Comparison of ENCODE assay signal across 21 cellular contexts in genomic region chr18:45009766-45010165, GRCh38.
A peak's percentile ranks its signal among the peaks of the same experiment; 100 is the strongest.
DNase-seq lines count a peak whose midpoint lies in the region; ATAC-seq, FAIRE-seq and TF ChIP-seq lines count a peak whose summit lies in the region.
"Had no signal": no experiment of that assay in that cellular context is flagged by ENCODE, and none has a peak within 500 bp of the region (broad histone marks: within the 10 kb centered on the region; RNA-seq: fewer than 3 reads in every experiment).

No MANE protein-coding gene starts in this region.

- no peak for FAIRE-seq in H1 (lab: Jason Lieb, UNC)
- FAIRE-seq: small intestine had no signal

- no peak overlapping the region for H3K4ac ChIP-seq in H1 (replicated peaks; ENCODE audit: insufficient read length, low read depth, low read length)

- no peak for TF ChIP-seq RAD21 in H1 (IDR thresholded peaks at IDR 0.05 in 1 of 2, conservative IDR thresholded peaks at IDR 0.05 in 1 of 2; ENCODE audit: low read depth in 2 of 2, low read length in 2 of 2)

- no peak overlapping the region for H3K4me3 Mint-ChIP-seq in activated CD4-positive, alpha-beta T cell treated with anti-CD3 and anti-CD28 coated beads for 36 hours
- H3K4me3 Mint-ChIP-seq: mesothelial cell of epicardium, neural crest cell, WTC11 had no signal

- no peaks in the 10 kb centered on the region for H3K9me2 ChIP-seq in PC-3 (replicated peaks; ENCODE audit: low read length)

- peak; percentile 51 for DNase-seq in Jurkat, Clone E6-1 (ENCODE audit: low read depth, low spot score)
- DNase-seq in H1 (ENCODE audit: low read depth in 1 of 2, low spot score in 2 of 2): no peak
- DNase-seq in renal cortical epithelial cell (ENCODE audit: low read depth): peak; percentile 60
- no peak for DNase-seq in activated CD4-positive, alpha-beta T cell treated with anti-CD3 and anti-CD28 coated beads for 36 hours
- DNase-seq in PC-3: no peak
- DNase-seq in NCI-H774 (lab: John Stamatoyannopoulos, UW): no peak
- DNase-seq: activated CD4-positive, alpha-beta T cell treated with anti-CD3 and anti-CD28 coated beads, Interleukin-2, amount 50 U/mL, for 48 hours; activated naive CD4-positive, alpha-beta T cell; aorta; colonic mucosa; glutamatergic neuron; KG1; NCI-H1930; psoas muscle; small intestine had no signal

- H3K27me3 Mint-ChIP-seq in activated CD4-positive, alpha-beta T cell treated with anti-CD3 and anti-CD28 coated beads for 36 hours: no peaks in the 10 kb centered on the region

- no peak overlapping the region for H3K4me2 ChIP-seq in H1 (ENCODE audit: insufficient read depth in 1 of 2, low read depth in 2 of 2, low read length in 2 of 2)
- no peak overlapping the region for H3K4me2 ChIP-seq in PC-3 (ENCODE audit: low read length)

- no peak overlapping the region for H3K23ac ChIP-seq in H1 (ENCODE audit: insufficient read length)

- H3K27me3 ChIP-seq in H1 (replicated peaks in 1 of 4; ENCODE audit: control insufficient read depth in 3 of 4, extremely low read depth in 1 of 4, insufficient read depth in 3 of 4, low read length in 3 of 4) (no peaks in the 10 kb centered on the region), PC-3 (ENCODE audit: low read length) (no peaks in the 10 kb centered on the region)
- H3K27me3 ChIP-seq: colonic mucosa, upper lobe of left lung had no signal

- H3K79me2 ChIP-seq in H1 (ENCODE audit: control insufficient read depth in 1 of 2, insufficient read depth in 2 of 2, low read length in 2 of 2) (no peaks in the 10 kb centered on the region), PC-3 (ENCODE audit: low read length) (no peaks in the 10 kb centered on the region)

- 0 out of 2 replicates have a peak overlapping the region, but pooled peaks have one; percentile 25 for H2BK20ac ChIP-seq in H1 (ENCODE audit: low read length)

- no peak overlapping the region for H3K9ac ChIP-seq in H1 (replicated peaks in 1 of 4; ENCODE audit: extremely low read depth in 1 of 4, low read depth in 3 of 4, low read length in 3 of 4)
- H3K9ac ChIP-seq in PC-3 (ENCODE audit: low read length): no peak overlapping the region

- no peak overlapping the region for H3K14ac ChIP-seq in H1 (ENCODE audit: insufficient read length)

- no peak overlapping the region for H3K4me3 ChIP-seq in Jurkat, Clone E6-1 (ENCODE audit: low read length)
- no peak overlapping the region for H3K4me3 ChIP-seq in H1 (ENCODE audit: extremely low read depth in 1 of 4, insufficient read depth in 2 of 4, low read depth in 3 of 4, low read length in 4 of 4)
- no peak overlapping the region for H3K4me3 ChIP-seq in PC-3 (ENCODE audit: low read length)
- H3K4me3 ChIP-seq: colonic mucosa, psoas muscle, SK-N-MC, upper lobe of left lung had no signal

- no peak overlapping the region for H3K56ac ChIP-seq in H1 (replicated peaks; ENCODE audit: insufficient read length, low read depth, low read length)

- TF ChIP-seq POLR2A in H1 (IDR thresholded peaks at IDR 0.05; ENCODE audit: control extremely low read depth in 1 of 2, low read depth in 2 of 2, low read length in 2 of 2): no peak

- no peaks in the 10 kb centered on the region for H3K9me3 Mint-ChIP-seq in activated CD4-positive, alpha-beta T cell treated with anti-CD3 and anti-CD28 coated beads for 36 hours (ENCODE audit: low read depth)
- H3K9me3 Mint-ChIP-seq: neural crest cell had no signal

- TF ChIP-seq EP300 in H1 (IDR thresholded peaks at IDR 0.05; ENCODE audit: borderline replicate concordance in 1 of 2, low read depth in 2 of 2, low read length in 2 of 2): no peak

- H3K36me3 ChIP-seq in H1 (ENCODE audit: control insufficient read depth in 2 of 4, insufficient read depth in 4 of 4, low read length in 3 of 4) (no peaks in the 10 kb centered on the region), PC-3 (ENCODE audit: low read depth, low read length) (no peaks in the 10 kb centered on the region)
- H3K36me3 ChIP-seq: colonic mucosa, upper lobe of left lung had no signal

- H4K20me1 ChIP-seq in H1 (replicated peaks in 1 of 2; ENCODE audit: control insufficient read depth in 1 of 2, insufficient read depth in 2 of 2, low read length in 2 of 2) (no peaks in the 10 kb centered on the region), PC-3 (ENCODE audit: low read length) (no peaks in the 10 kb centered on the region)

- H3K4me1 Mint-ChIP-seq in activated CD4-positive, alpha-beta T cell treated with anti-CD3 and anti-CD28 coated beads for 36 hours: peaks cover 14% of the 10 kb centered on the region

- no peak overlapping the region; the same call in 1 of the 2 replicates for H2BK15ac ChIP-seq in H1 (ENCODE audit: low read length)

- no peaks in the 10 kb centered on the region for H3F3A ChIP-seq in PC-3 (ENCODE audit: low read length, unreplicated experiment)

- H2BK5ac ChIP-seq in H1 (ENCODE audit: low read depth, low read length): 0 out of 2 replicates have a peak overlapping the region, but pooled peaks have one; percentile 19

- ATAC-seq in GM18511 (IDR thresholded peaks at IDR 0.05; ENCODE audit: unreplicated experiment) (peak; percentile 48), PC-3 (no peak)
- no peak for ATAC-seq in activated CD4-positive, alpha-beta T cell treated with anti-CD3 and anti-CD28 coated beads for 36 hours
- ATAC-seq: WTC11 had no signal

- H3K36me3 Mint-ChIP-seq in activated CD4-positive, alpha-beta T cell treated with anti-CD3 and anti-CD28 coated beads for 36 hours (ENCODE audit: low read depth): no peaks in the 10 kb centered on the region
- H3K36me3 Mint-ChIP-seq: WTC11 had no signal

- H3K23me2 ChIP-seq in H1 (ENCODE audit: low read depth, low read length): no peaks in the 10 kb centered on the region

- no TSS peak for BruUV-seq in PC-3 (replicated peaks; lab: Mats Ljungman, UMichigan)

- H3K27ac Mint-ChIP-seq in activated CD4-positive, alpha-beta T cell treated with anti-CD3 and anti-CD28 coated beads for 36 hours: no peak overlapping the region
- H3K27ac Mint-ChIP-seq: mesothelial cell of epicardium, WTC11 had no signal

- H2BK12ac ChIP-seq in H1 (ENCODE audit: low read depth, low read length): no peak overlapping the region

- no peak overlapping the region for H4K91ac ChIP-seq in H1 (replicated peaks; ENCODE audit: insufficient read length, low read length)

- H2AK5ac ChIP-seq in H1 (ENCODE audit: low read depth, low read length): no peak overlapping the region

- no peaks in the 10 kb centered on the region for H3K79me1 ChIP-seq in H1 (ENCODE audit: low read depth, low read length)

- H3K4me1 ChIP-seq in H1 (replicated peaks in 1 of 4; ENCODE audit: control insufficient read depth in 3 of 4, insufficient read depth in 4 of 4, low read length in 3 of 4) (peaks cover 0 to 5% (median 3%) of the 10 kb centered on the region in 4 experiments; a peak in 3 of 7 replicates), PC-3 (ENCODE audit: insufficient read depth, low read length) (peaks cover 7% of the 10 kb centered on the region; the same call in 1 of the 2 replicates)
- H3K4me1 ChIP-seq: colonic mucosa had no signal

- POLR2A ChIA-PET in H1 (lab: Charles Lee; ENCODE audit: partially characterized antibody) (no interaction called here), PC-3 (lab: Charles Lee; ENCODE audit: unreplicated experiment) (no interaction called here)
- POLR2A ChIA-PET in activated CD4-positive, alpha-beta T cell treated with anti-CD3 and anti-CD28 coated beads for 36 hours (lab: Charles Lee): no interaction called here

- no peak overlapping the region for H2BK120ac ChIP-seq in H1 (replicated peaks; ENCODE audit: low read depth, low read length)

- no peak overlapping the region for H3K27ac ChIP-seq in H1 (ENCODE audit: low read depth, low read length)
- no peak overlapping the region for H3K27ac ChIP-seq in PC-3 (ENCODE audit: low read length)
- H3K27ac ChIP-seq: colonic mucosa, psoas muscle, SK-N-MC, upper lobe of left lung had no signal

- CTCF ChIA-PET in H1 (lab: Charles Lee; ENCODE audit: partially characterized antibody) (no interaction called here), PC-3 (lab: Charles Lee) (no interaction called here)
- CTCF ChIA-PET in activated CD4-positive, alpha-beta T cell treated with anti-CD3 and anti-CD28 coated beads for 36 hours (lab: Charles Lee): no interaction called here

- 88% methylated on average over 5 of the region's 5 CpGs; no CpG with 5 or more reads in 1 of the 2 experiments for WGBS in H1 (ENCODE audit: extremely low coverage in 1 of 2, insufficient coverage in 1 of 2, insufficient read length in 1 of 2, insufficient replicate concordance in 2 of 2, low coverage in 1 of 2, low lambda C conversion rate in 2 of 2, missing lambda C conversion rate in 1 of 2), 2 experiments

- H3K9me3 ChIP-seq in H1 (ENCODE audit: insufficient read depth in 2 of 2, low read depth in 1 of 2, low read length in 1 of 2): no peaks in the 10 kb centered on the region
- H3K9me3 ChIP-seq in PC-3 (ENCODE audit: low read length): no peaks in the 10 kb centered on the region
- H3K9me3 ChIP-seq: colonic mucosa, psoas muscle, upper lobe of left lung had no signal

- H4K8ac ChIP-seq in H1 (ENCODE audit: extremely low read depth, insufficient read depth, low read length): no peak overlapping the region

- H2AFZ ChIP-seq in H1 (ENCODE audit: low read length): no peak overlapping the region
- H2AFZ ChIP-seq in PC-3 (ENCODE audit: low read length): no peak overlapping the region

- H3K18ac ChIP-seq in H1 (ENCODE audit: extremely low read depth, low read length): no peak overlapping the region

- intact Hi-C loops in activated CD4-positive, alpha-beta T cell treated with anti-CD3 and anti-CD28 coated beads for 36 hours (cut with DNase I, micrococcal nuclease): no loop called here
- intact Hi-C loops in PC-3 (cut with micrococcal nuclease): no loop called here

- H4K5ac ChIP-seq in H1 (ENCODE audit: insufficient read length, low read depth, low read length): no peak overlapping the region

- TF ChIP-seq CTCF in H1 (IDR thresholded peaks at IDR 0.05; ENCODE audit: control extremely low read depth in 1 of 3, insufficient read depth in 1 of 3, low read depth in 1 of 3, low read length in 3 of 3): no peak
- no peak for TF ChIP-seq CTCF in PC-3 (conservative IDR thresholded peaks at IDR 0.05; ENCODE audit: low read depth, low read length)

TF ChIP-seq in H1, 55 proteins besides CTCF, POLR2A, EP300 and RAD21 (continues in another document):
- TF ChIP-seq ZNF274 (IDR thresholded peaks at IDR 0.05; ENCODE audit: borderline replicate concordance, extremely low read depth, low read length) (no peak), POLR2AphosphoS5 (IDR thresholded peaks at IDR 0.05; ENCODE audit: low read depth, low read length) (no peak)

Comparison
In these comparisons a context has a peak if more than half of its experiments do, and no peak if none do; other contexts are left out.
1. DNase-seq: peak in Jurkat, Clone E6-1 (single experiment) and renal cortical epithelial cell (single experiment); none in H1 (0 of 2), activated CD4-positive, alpha-beta T cell treated with anti-CD3 and anti-CD28 coated beads for 36 hours (single experiment), PC-3 (single experiment) and NCI-H774 (single experiment).